8 cellular contexts compared by ENCODE assay signal in the genomic region with DNA sequence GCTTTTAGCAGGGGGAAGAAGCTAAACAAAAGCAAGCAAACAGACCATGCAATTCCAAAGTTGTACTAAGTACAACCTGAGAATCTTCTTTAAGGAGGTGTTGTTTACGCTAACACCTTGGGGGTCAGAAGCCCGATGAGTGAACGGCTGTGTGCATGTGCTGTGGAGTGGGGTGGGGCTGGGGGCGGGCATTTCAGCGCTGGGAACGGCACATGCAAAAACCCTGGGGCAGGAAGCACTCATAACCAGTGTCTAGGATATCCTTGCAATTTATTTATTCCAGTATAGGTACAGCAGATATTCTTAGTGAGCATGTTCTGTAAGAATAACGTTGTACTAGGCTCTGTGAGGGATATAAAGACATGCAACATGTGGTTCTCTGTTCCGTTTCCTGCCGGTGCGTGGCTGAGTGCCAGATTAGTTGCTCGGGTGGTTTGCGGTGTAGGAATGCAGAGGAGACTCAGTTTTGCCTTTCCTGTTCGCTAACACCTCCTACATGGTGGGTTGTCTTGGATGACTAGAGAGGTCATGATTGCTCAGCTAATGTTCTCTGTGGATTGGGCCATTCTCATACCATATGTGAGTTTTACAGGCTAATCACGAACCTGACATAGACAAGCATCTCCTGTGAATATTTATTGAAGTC. TPM values are rescaled to one million over a fixed set of nuclear protein-coding genes. Genes with fewer than 3 reads are reported as not detected.
DNase-seq lines count a peak whose midpoint lies in the region; ATAC-seq and TF ChIP-seq lines count a peak whose summit lies in the region.

No MANE protein-coding gene starts in this region.

- no peak overlapping the region for H3K9ac ChIP-seq in OCI-LY1 (ENCODE audit: low read length)

- H3K36me3 ChIP-seq in OCI-LY1 (ENCODE audit: insufficient read depth, low read length): no peaks in the 10 kb centered on the region

- H3K79me2 ChIP-seq in OCI-LY1 (ENCODE audit: insufficient read depth, low read length): no peaks in the 10 kb centered on the region

- peak overlapping the region; percentile 56 for H3K4me2 ChIP-seq in OCI-LY1 (ENCODE audit: low read length)

- no peaks in the 10 kb centered on the region for H3K9me2 ChIP-seq in OCI-LY1 (ENCODE audit: low read depth, low read length)

- no peak overlapping the region for H2AFZ ChIP-seq in OCI-LY1 (ENCODE audit: low read length)

- H3K4me3 ChIP-seq in OCI-LY1 (ENCODE audit: low read depth, low read length, poor library complexity, severe bottlenecking): peak overlapping the region; percentile 39

- ATAC-seq in HG02588 (IDR thresholded peaks at IDR 0.05; ENCODE audit: unreplicated experiment) (peak; percentile 88), foreskin keratinocyte (peak; percentile 73)

- H3K9me3 ChIP-seq in OCI-LY1 (ENCODE audit: low read length): no peaks in the 10 kb centered on the region

- no peak overlapping the region for H3K27ac ChIP-seq in OCI-LY1 (ENCODE audit: low read depth, low read length, poor library complexity, severe bottlenecking)
- no peak overlapping the region for H3K27ac ChIP-seq in foreskin keratinocyte

- no peaks in the 10 kb centered on the region for H3F3A ChIP-seq in OCI-LY1 (ENCODE audit: insufficient read depth, low read length)

- H4K20me1 ChIP-seq in OCI-LY1 (ENCODE audit: insufficient read depth, low read length): no peaks in the 10 kb centered on the region

- H3K27me3 ChIP-seq in OCI-LY1 (ENCODE audit: insufficient read depth, low read length) (no peaks in the 10 kb centered on the region), foreskin keratinocyte (no peaks in the 10 kb centered on the region)

- DNase-seq in GM04503 (ENCODE audit: low read depth): peak; percentile 24
- peak; percentile 84 for DNase-seq in activated T-cell treated with anti-CD3 and anti-CD28 coated beads, Interleukin-2, amount 50 U/mL, for 1 hour
- peak in 1 of 2 donors; percentile 70 for DNase-seq in foreskin keratinocyte
- peak; percentile 85 for DNase-seq in stimulated activated CD4-positive, alpha-beta T cell treated with anti-CD3 and anti-CD28 coated beads, Interleukin-4, amount 100 ng/mL, for 1 hour
- no peak for DNase-seq in NCI-H2171 treated with DMSO at 0.1 percent for 48 hours (lab: John Stamatoyannopoulos, UW)
- no peak for DNase-seq in iPS-NIHi7 (ENCODE audit: extremely low spot score)

- H3K4me1 ChIP-seq in OCI-LY1 (ENCODE audit: insufficient read depth, low read length, severe bottlenecking) (peaks cover 12% of the 10 kb centered on the region), foreskin keratinocyte (no peaks in the 10 kb centered on the region)

- TF ChIP-seq CTCF in OCI-LY1 (IDR thresholded peaks at IDR 0.05; ENCODE audit: low read length) (no peak), foreskin keratinocyte (conservative IDR thresholded peaks at IDR 0.05) (no peak)

RNA-seq across cellular contexts. Expression of gene FASLG, which starts 3.7 kb away (rescaled TPM):
- not detected in 2 replicates for total RNA-seq in foreskin keratinocyte
- not detected in 2 replicates for polyA plus RNA-seq in foreskin keratinocyte

Comparison
In these comparisons a context has a peak if more than half of its experiments do, and no peak if none do; other contexts are left out.
1. DNase-seq: peak in GM04503 (single experiment), activated T-cell treated with anti-CD3 and anti-CD28 coated beads, Interleukin-2, amount 50 U/mL, for 1 hour (single experiment) and stimulated activated CD4-positive, alpha-beta T cell treated with anti-CD3 and anti-CD28 coated beads, Interleukin-4, amount 100 ng/mL, for 1 hour (single experiment); none in NCI-H2171 treated with DMSO at 0.1 percent for 48 hours (single experiment) and iPS-NIHi7 (single experiment).